10 cellular contexts compared by ENCODE assay signal in genomic region chr18:97252-97914, GRCh38. TPM values are rescaled to one million over a fixed set of nuclear protein-coding genes. Genes with fewer than 3 reads are reported as not detected.
DNase-seq lines count a peak whose midpoint lies in the region; ATAC-seq and TF ChIP-seq lines count a peak whose summit lies in the region.
"Not testable (repeated sequence)": the region's sequence is repeated elsewhere in the genome, so short reads cannot be mapped to it uniquely, and the experiment has no call there.
"Had no signal": no experiment of that assay in that cellular context is flagged by ENCODE, and none has a peak within 500 bp of the region (broad histone marks: within the 10 kb centered on the region; RNA-seq: fewer than 3 reads in every experiment).

No MANE protein-coding gene starts in this region.

- not testable (repeated sequence) for H3K18ac ChIP-seq in H9 (ENCODE audit: insufficient read length, low read depth, low read length)

- ATAC-seq in GM19351 (IDR thresholded peaks at IDR 0.05; ENCODE audit: unreplicated experiment): peak; percentile 100
- ATAC-seq in HG03066 (IDR thresholded peaks at IDR 0.05; ENCODE audit: low read depth, unreplicated experiment): peak; percentile 94

- peak; percentile 67 for TF ChIP-seq CTCF in GM12872 (IDR thresholded peaks at IDR 0.05; ENCODE audit: insufficient read depth, low read depth, low read length)
- TF ChIP-seq CTCF in H9 (conservative IDR thresholded peaks at IDR 0.05): peak; percentile 51
- TF ChIP-seq CTCF in KMS-11 (conservative IDR thresholded peaks at IDR 0.05; ENCODE audit: low read depth, low read length): peak; percentile 59
- TF ChIP-seq CTCF in glutamatergic neuron (IDR thresholded peaks at IDR 0.05; ENCODE audit: partially characterized antibody, unreplicated experiment): peak; percentile 62

- no CpG with 5 or more reads among the region's 31 CpGs for WGBS in H9 (ENCODE audit: extremely low coverage, insufficient read length, low lambda C conversion rate)

- not testable (repeated sequence) for H4K20me1 ChIP-seq in H9 (ENCODE audit: control insufficient read depth, insufficient read depth, insufficient read length); KMS-11 (ENCODE audit: insufficient read depth)

- H2AK5ac ChIP-seq in H9 (ENCODE audit: insufficient read length, low read length): not testable (repeated sequence)

- not testable (repeated sequence) for H3T11ph ChIP-seq in H9 (ENCODE audit: low read length)

- H2BK120ac ChIP-seq in H9 (ENCODE audit: low read depth, low read length, poor library complexity, severe bottlenecking): not testable (repeated sequence)

- H2AFZ ChIP-seq in H9 (ENCODE audit: low read length): not testable (repeated sequence)
- H2AFZ ChIP-seq in KMS-11 (ENCODE audit: low read depth): peak overlapping the region; percentile 38; the same call in 1 of the 2 replicates

- H2BK12ac ChIP-seq in H9 (ENCODE audit: insufficient read length, low read depth, low read length): not testable (repeated sequence)

- not testable (repeated sequence) for H3K4ac ChIP-seq in H9 (ENCODE audit: low read depth, low read length)

- H3K36me3 Mint-ChIP-seq in H9 (ENCODE audit: insufficient read depth in 1 of 3, low read depth in 3 of 3): peaks cover 12 to 15% (median 12%) of the 10 kb centered on the region in 3 experiments
- H3K36me3 Mint-ChIP-seq in glutamatergic neuron (ENCODE audit: unreplicated experiment): not testable (repeated sequence)

- H3K79me2 ChIP-seq in H9 (ENCODE audit: insufficient read depth, low read length); KMS-11 (ENCODE audit: insufficient read depth, low read depth): not testable (repeated sequence)

- H3K36me3 ChIP-seq in KMS-11 (ENCODE audit: insufficient read depth): not testable (repeated sequence)

- not testable (repeated sequence) for H3K14ac ChIP-seq in H9 (ENCODE audit: insufficient read depth, low read length)

- not testable (repeated sequence) for H3K27me3 ChIP-seq in H9 (ENCODE audit: insufficient read depth, low read length); KMS-11 (ENCODE audit: insufficient read depth, low read depth)

- H3K9ac ChIP-seq in H9 (ENCODE audit: extremely low read depth, insufficient read length, low read length); KMS-11: not testable (repeated sequence)

- not testable (repeated sequence) for H3K27me3 Mint-ChIP-seq in H9 (ENCODE audit: low read depth); glutamatergic neuron (ENCODE audit: unreplicated experiment)

- not testable (repeated sequence) for DNase-seq in H9, glutamatergic neuron
- peak; percentile 80 for DNase-seq in activated CD8-positive, alpha-beta memory T cell treated with anti-CD3 and anti-CD28 coated beads, Interleukin-2, amount 50 U/mL, for 48 hours
- peak; percentile 31 to 51 for DNase-seq in stimulated activated CD8-positive, alpha-beta memory T cell treated with anti-CD3 and anti-CD28 coated beads, Interleukin-2, amount 100 ng/mL, for 48 hours (ENCODE audit: low read depth in 2 of 2)

- H4K8ac ChIP-seq in H9 (replicated peaks; ENCODE audit: insufficient read length, low read depth, low read length): not testable (repeated sequence)

- not testable (repeated sequence) for H4K91ac ChIP-seq in H9 (ENCODE audit: insufficient read length, low read depth, low read length)

- not testable (repeated sequence) for H3K4me3 ChIP-seq in KMS-11 (IDR thresholded peaks at IDR 0.05; ENCODE audit: insufficient read depth, low read depth, low read length)

- not testable (repeated sequence) for H4K5ac ChIP-seq in H9 (ENCODE audit: insufficient read length, low read depth, low read length)

- not testable (repeated sequence) for H3K27ac ChIP-seq in H9 (ENCODE audit: insufficient read length, low read depth, low read length); KMS-11

- not testable (repeated sequence) for H2BK15ac ChIP-seq in H9 (ENCODE audit: low read depth, low read length)

- not testable (repeated sequence) for H3K4me3 Mint-ChIP-seq in H9; glutamatergic neuron (ENCODE audit: unreplicated experiment)

- H3K4me2 ChIP-seq in H9 (ENCODE audit: insufficient read depth, insufficient read length, low read length); KMS-11: not testable (repeated sequence)

- not testable (repeated sequence) for H3K4me1 Mint-ChIP-seq in H9; glutamatergic neuron (ENCODE audit: low read depth, unreplicated experiment)

- not testable (repeated sequence) for H3K79me1 ChIP-seq in H9 (ENCODE audit: insufficient read depth, low read depth, low read length, poor library complexity, severe bottlenecking)

- not testable (repeated sequence) for H2BK20ac ChIP-seq in H9 (ENCODE audit: low read depth, low read length, poor library complexity, severe bottlenecking)

- peaks cover 12% of the 10 kb centered on the region for H3K9me3 ChIP-seq in H9 (ENCODE audit: control insufficient read depth, low read depth, low read length)

- not testable (repeated sequence) for H3K56ac ChIP-seq in H9 (ENCODE audit: insufficient read length, low read depth, low read length)

- H2BK5ac ChIP-seq in H9 (ENCODE audit: insufficient read length, low read length): not testable (repeated sequence)

- not testable (repeated sequence) for H3K4me1 ChIP-seq in H9 (ENCODE audit: insufficient read depth, low read length); KMS-11 (ENCODE audit: low read depth, poor library complexity, severe bottlenecking)

- H3K9me3 Mint-ChIP-seq in H9: peaks cover 65 to 76% of the 10 kb centered on the region in 2 experiments
- not testable (repeated sequence) for H3K9me3 Mint-ChIP-seq in glutamatergic neuron (ENCODE audit: unreplicated experiment)

- H3K23me2 ChIP-seq in H9 (ENCODE audit: insufficient read length, low read depth, low read length, poor library complexity, severe bottlenecking): not testable (repeated sequence)

- H3K27ac Mint-ChIP-seq in H9; glutamatergic neuron (ENCODE audit: unreplicated experiment): not testable (repeated sequence)

- not testable (repeated sequence) for H3K23ac ChIP-seq in H9 (ENCODE audit: insufficient read length, low read depth, low read length)

RNA-seq across cellular contexts. Expression of gene TUBB8B, which starts 48.0 kb away (rescaled TPM):
- total RNA-seq in H9 (2021) (0.72 and 1.0 TPM in 2 replicates), glutamatergic neuron (ENCODE audit: unreplicated experiment) (not detected)
- total RNA-seq: LHCN-M2, suprapubic skin had no signal
